In genomic region chr5:136314302-136314701, GRCh38 we compare ENCODE assay signal across 8 cellular contexts. TPM values are rescaled to one million over a fixed set of nuclear protein-coding genes. Genes with fewer than 3 reads are reported as not detected.
"Had no signal": no experiment of that assay in that cellular context is flagged by ENCODE, and none has a peak within 500 bp of the region (broad histone marks: within the 10 kb centered on the region; RNA-seq: fewer than 3 reads in every experiment).

No MANE protein-coding gene starts in this region.

- ATAC-seq: GM12878 had no signal

- H3K4me3 ChIP-seq: GM12878 had no signal

- DNase-seq: GDM1, GF-D8 had no signal

- FAIRE-seq: G401.6, GM12878, GM12891, GM12892, GM18507, GM19239 had no signal

RNA-seq across cellular contexts. Expression of gene TRPC7, which starts 51.0 kb away (rescaled TPM):
- total RNA-seq: GM12878 had no signal
- polyA plus RNA-seq: GM12878 had no signal
